In the genomic region with DNA sequence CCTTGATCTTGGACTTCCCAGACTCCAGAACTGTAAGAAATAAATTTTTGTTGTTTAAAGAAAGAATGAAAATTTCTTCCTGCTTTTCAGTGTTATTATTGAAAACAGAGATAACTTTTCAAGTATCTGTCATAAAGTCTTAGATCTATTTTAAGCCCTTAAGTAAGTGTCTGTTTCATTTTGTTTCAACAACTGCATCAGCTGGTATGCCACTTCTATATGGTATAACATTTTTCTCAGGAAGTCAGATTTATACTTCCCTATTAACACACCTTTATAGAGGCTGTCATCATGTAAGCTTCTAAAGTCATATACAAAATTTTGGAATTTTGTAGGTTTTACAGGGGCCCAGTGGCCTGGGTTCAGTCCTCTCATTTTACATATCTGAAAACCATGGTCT, we compare ENCODE assay signal across 22 cellular contexts. TPM values are rescaled to one million over a fixed set of nuclear protein-coding genes. Genes with fewer than 3 reads are reported as not detected.
A peak's percentile ranks its signal among the peaks of the same experiment; 100 is the strongest.
DNase-seq lines count a peak whose midpoint lies in the region; ATAC-seq lines count a peak whose summit lies in the region.
"Had no signal": no experiment of that assay in that cellular context is flagged by ENCODE, and none has a peak within 500 bp of the region (broad histone marks: within the 10 kb centered on the region; RNA-seq: fewer than 3 reads in every experiment).

No MANE protein-coding gene starts in this region.

- H3K36me3 ChIP-seq in MG63, result no peaks in the 10 kb centered on the region
- H3K36me3 ChIP-seq: HAP-1 had no signal

- no peaks in the 10 kb centered on the region for H3K27me3 Mint-ChIP-seq in activated naive CD4-positive, alpha-beta T cell treated with anti-CD3 and anti-CD28 coated beads, Interleukin-2, amount 50 U/mL, for 24 hours
- no peaks in the 10 kb centered on the region for H3K27me3 Mint-ChIP-seq in activated naive CD4-positive, alpha-beta T cell treated with anti-CD3 and anti-CD28 coated beads, Interleukin-2, amount 10 ng/mL, durations not matched to agents 7 days and 5 days
- H3K27me3 Mint-ChIP-seq in stimulated activated naive B cell treated with anti-CD40 and anti-IgM and Interleukin-4, amounts not matched to agents 10 μg/mL and 1 μg/mL and 100 μg/mL, for 72 hours, result no peaks in the 10 kb centered on the region
- H3K27me3 Mint-ChIP-seq: T-helper 17 cell had no signal

- H3K9me3 Mint-ChIP-seq in activated naive CD4-positive, alpha-beta T cell treated with anti-CD3 and anti-CD28 coated beads, Interleukin-2, amount 50 U/mL, for 24 hours, result no peaks in the 10 kb centered on the region
- H3K9me3 Mint-ChIP-seq in activated naive CD4-positive, alpha-beta T cell treated with anti-CD3 and anti-CD28 coated beads, Interleukin-2, amount 10 ng/mL, durations not matched to agents 7 days and 5 days, result no peaks in the 10 kb centered on the region
- no peaks in the 10 kb centered on the region for H3K9me3 Mint-ChIP-seq in stimulated activated naive B cell treated with anti-CD40 and anti-IgM and Interleukin-4, amounts not matched to agents 10 μg/mL and 1 μg/mL and 100 μg/mL, for 72 hours
- H3K9me3 Mint-ChIP-seq: GM23338 had no signal

- ATAC-seq in GM21447 (IDR thresholded peaks at IDR 0.05; ENCODE audit: unreplicated experiment) (peak; percentile 60), HG02885 (IDR thresholded peaks at IDR 0.05; ENCODE audit: poor library complexity, unreplicated experiment) (peak; percentile 64), GM19397 (IDR thresholded peaks at IDR 0.05; ENCODE audit: unreplicated experiment) (no peak)
- peak; percentile 45 to 51 for ATAC-seq in stimulated activated naive B cell treated with anti-CD40 and anti-IgM and Interleukin-4, amounts not matched to agents 10 μg/mL and 1 μg/mL and 100 μg/mL, for 72 hours (replicated peaks)
- ATAC-seq: GM23338, T-helper 17 cell had no signal

- no peaks in the 10 kb centered on the region for H3K27me3 ChIP-seq in MG63

- H3K36me3 Mint-ChIP-seq in activated naive CD4-positive, alpha-beta T cell treated with anti-CD3 and anti-CD28 coated beads, Interleukin-2, amount 50 U/mL, for 24 hours, result peaks cover 17% of the 10 kb centered on the region
- H3K36me3 Mint-ChIP-seq in activated naive CD4-positive, alpha-beta T cell treated with anti-CD3 and anti-CD28 coated beads, Interleukin-2, amount 10 ng/mL, durations not matched to agents 7 days and 5 days, result peaks cover 21% of the 10 kb centered on the region
- H3K36me3 Mint-ChIP-seq in stimulated activated naive B cell treated with anti-CD40 and anti-IgM and Interleukin-4, amounts not matched to agents 10 μg/mL and 1 μg/mL and 100 μg/mL, for 72 hours, result peaks cover 10 to 31% of the 10 kb centered on the region in 2 donors

- H3K4me3 Mint-ChIP-seq in activated naive CD4-positive, alpha-beta T cell treated with anti-CD3 and anti-CD28 coated beads, Interleukin-2, amount 50 U/mL, for 24 hours, result no peak overlapping the region
- H3K4me3 Mint-ChIP-seq in activated naive CD4-positive, alpha-beta T cell treated with anti-CD3 and anti-CD28 coated beads, Interleukin-2, amount 10 ng/mL, durations not matched to agents 7 days and 5 days, result no peak overlapping the region
- no peak overlapping the region for H3K4me3 Mint-ChIP-seq in stimulated activated naive B cell treated with anti-CD40 and anti-IgM and Interleukin-4, amounts not matched to agents 10 μg/mL and 1 μg/mL and 100 μg/mL, for 72 hours
- H3K4me3 Mint-ChIP-seq: GM23338, T-helper 17 cell had no signal

- peaks cover 71% of the 10 kb centered on the region for H3K4me1 Mint-ChIP-seq in activated naive CD4-positive, alpha-beta T cell treated with anti-CD3 and anti-CD28 coated beads, Interleukin-2, amount 50 U/mL, for 24 hours
- no peaks in the 10 kb centered on the region for H3K4me1 Mint-ChIP-seq in activated naive CD4-positive, alpha-beta T cell treated with anti-CD3 and anti-CD28 coated beads, Interleukin-2, amount 10 ng/mL, durations not matched to agents 7 days and 5 days
- H3K4me1 Mint-ChIP-seq in stimulated activated naive B cell treated with anti-CD40 and anti-IgM and Interleukin-4, amounts not matched to agents 10 μg/mL and 1 μg/mL and 100 μg/mL, for 72 hours, result peaks cover 19 to 48% of the 10 kb centered on the region in 2 donors

- H3K4me3 ChIP-seq in MG63, result no peak overlapping the region
- H3K4me3 ChIP-seq: GM23338, HAP-1, SK-N-MC had no signal

- CTCF ChIA-PET in activated naive CD4-positive, alpha-beta T cell treated with anti-CD3 and anti-CD28 coated beads, Interleukin-2, amount 10 ng/mL, durations not matched to agents 7 days and 5 days (lab: Charles Lee), result no interaction called here

- H3K9me3 ChIP-seq in MG63, result no peaks in the 10 kb centered on the region
- H3K9me3 ChIP-seq: HAP-1 had no signal

- DNase-seq in activated naive CD4-positive, alpha-beta T cell treated with anti-CD3 and anti-CD28 coated beads, Interleukin-2, amount 10 ng/mL, durations not matched to agents 7 days and 5 days, result no peak
- no peak for DNase-seq in stimulated activated naive B cell treated with anti-CD40 and anti-IgM and Interleukin-4, amounts not matched to agents 10 μg/mL and 1 μg/mL and 100 μg/mL, for 72 hours
- no peak for DNase-seq in putamen (ENCODE audit: low spot score)
- no peak for DNase-seq in MG63
- DNase-seq: 8988T; AML-193; C1 segment of cervical spinal cord; Karpas-422; NCI-H1417; NCI-H187; NCI-H510A; NK-92 treated with Interleukin-12 subunit alpha and Interleukin-12 subunit beta, amount 100 ng/mL, for 24 hours; SHP77 treated with DMSO at 0.1 percent for 48 hours; SW 1271; T-helper 17 cell had no signal

- peak overlapping the region; percentile 8 for H3K27ac Mint-ChIP-seq in activated naive CD4-positive, alpha-beta T cell treated with anti-CD3 and anti-CD28 coated beads, Interleukin-2, amount 50 U/mL, for 24 hours
- no peak overlapping the region for H3K27ac Mint-ChIP-seq in activated naive CD4-positive, alpha-beta T cell treated with anti-CD3 and anti-CD28 coated beads, Interleukin-2, amount 10 ng/mL, durations not matched to agents 7 days and 5 days
- H3K27ac Mint-ChIP-seq in stimulated activated naive B cell treated with anti-CD40 and anti-IgM and Interleukin-4, amounts not matched to agents 10 μg/mL and 1 μg/mL and 100 μg/mL, for 72 hours, result no peak overlapping the region
- H3K27ac Mint-ChIP-seq: GM23338, T-helper 17 cell had no signal

RNA-seq across cellular contexts. Expression of a gene that starts 24.4 kb away (rescaled TPM):
- 14.7 and 31.1 TPM in 2 replicates for total RNA-seq in MG63 (2014; rRNA removed; shearing (Covaris generic); ENCODE audit: low replicate concordance)
